Comparison of ENCODE assay signal across 18 cellular contexts in genomic region chr2:38138996-38139395, GRCh38.
DNase-seq lines count a peak whose midpoint lies in the region; ATAC-seq and TF ChIP-seq lines count a peak whose summit lies in the region.
"Had no signal": no experiment of that assay in that cellular context is flagged by ENCODE, and none has a peak within 500 bp of the region (broad histone marks: within the 10 kb centered on the region; RNA-seq: fewer than 3 reads in every experiment).

No MANE protein-coding gene starts in this region.

- no peak overlapping the region for H3K4me3 ChIP-seq in esophagus muscularis mucosa
- no peak overlapping the region for H3K4me3 ChIP-seq in prostate gland
- H3K4me3 ChIP-seq: GM12878, GM23248 had no signal

- H3K27ac ChIP-seq in C4-2B (peak overlapping the region; percentile 95), VCaP (peak overlapping the region; percentile 99), esophagus muscularis mucosa (replicated peaks in 1 of 4) (peak overlapping the region in 3 of 4 donors; percentile 23 to 59 (median 28)), prostate gland (peak overlapping the region; percentile 81 to 92)
- H3K27ac ChIP-seq: GM23248 had no signal

- 66% methylated on average over 6 of the region's 6 CpGs for WGBS in esophagus muscularis mucosa
- WGBS in prostate gland = 20% methylated on average over 6 of the region's 6 CpGs

- TF ChIP-seq POLR2A in esophagus muscularis mucosa (IDR thresholded peaks at IDR 0.05; ENCODE audit: low read depth) = no peak
- no peak for TF ChIP-seq POLR2A in prostate gland (IDR thresholded peaks at IDR 0.05)

- TF ChIP-seq CTCF in C4-2B (conservative IDR thresholded peaks at IDR 0.05) = no peak
- TF ChIP-seq CTCF in VCaP (conservative IDR thresholded peaks at IDR 0.05) = no peak
- no peak for TF ChIP-seq CTCF in esophagus muscularis mucosa (IDR thresholded peaks at IDR 0.05)
- no peak for TF ChIP-seq CTCF in prostate gland (IDR thresholded peaks at IDR 0.05)

- H3K9me3 ChIP-seq in esophagus muscularis mucosa (no peaks in the 10 kb centered on the region), prostate gland (no peaks in the 10 kb centered on the region)
- H3K9me3 ChIP-seq: Caco-2 had no signal

- H3K27me3 ChIP-seq in esophagus muscularis mucosa (no peaks in the 10 kb centered on the region), prostate gland (replicated peaks; ENCODE audit: insufficient read depth) (no peaks in the 10 kb centered on the region)

- DNase-seq in esophagus muscularis mucosa (ENCODE audit: extremely low spot score) (no peak), prostate gland (ENCODE audit: low spot score) (peak; percentile 74), DMS153 (lab: John Stamatoyannopoulos, UW) (no peak)
- DNase-seq: C1 segment of cervical spinal cord; Caco-2; CD4-positive, CD25-positive, alpha-beta regulatory T cell; CD8-positive, alpha-beta T cell; DMS79; EL; GDM1; GM23248; H7; HCEC 1CT had no signal

- intact Hi-C loops in esophagus muscularis mucosa (cut with DNase I) (no loop called here), prostate gland (cut with DNase I) (no loop called here)

- ATAC-seq in HG03025 (IDR thresholded peaks at IDR 0.05; ENCODE audit: low FRiP score, unreplicated experiment) = no peak
- no peak for ATAC-seq in HG03280 (IDR thresholded peaks at IDR 0.05; ENCODE audit: unreplicated experiment)
- ATAC-seq: CD8-positive, alpha-beta T cell; GM12878 had no signal

- H3K36me3 ChIP-seq in esophagus muscularis mucosa (no peaks in the 10 kb centered on the region), prostate gland (no peaks in the 10 kb centered on the region)

- H3K4me1 ChIP-seq in esophagus muscularis mucosa = peaks cover 0 to 12% (median 4%) of the 10 kb centered on the region in 4 donors
- peaks cover 13% of the 10 kb centered on the region for H3K4me1 ChIP-seq in prostate gland (replicated peaks)
- H3K4me1 ChIP-seq: Caco-2 had no signal

- no peak for TF ChIP-seq EP300 in esophagus muscularis mucosa (IDR thresholded peaks at IDR 0.05)

Comparison
In these comparisons a context has a peak if more than half of its experiments do, and no peak if none do; other contexts are left out.
1. H3K27ac ChIP-seq: peak in every context shown above with its lines; median percentile 99 in VCaP; 95 in C4-2B; 86 in prostate gland; 28 in esophagus muscularis mucosa.